16 cellular contexts compared by ENCODE assay signal in genomic region chr7:32037650-32038198, GRCh38. TPM values are rescaled to one million over a fixed set of nuclear protein-coding genes. Genes with fewer than 3 reads are reported as not detected.
DNase-seq lines count a peak whose midpoint lies in the region; ATAC-seq, FAIRE-seq and TF ChIP-seq lines count a peak whose summit lies in the region.
"Had no signal": no experiment of that assay in that cellular context is flagged by ENCODE, and none has a peak within 500 bp of the region (broad histone marks: within the 10 kb centered on the region; RNA-seq: fewer than 3 reads in every experiment).

No MANE protein-coding gene starts in this region.

- ATAC-seq in HG02610 (IDR thresholded peaks at IDR 0.05; ENCODE audit: unreplicated experiment) = peak; percentile 90
- ATAC-seq in HG03196 (IDR thresholded peaks at IDR 0.05; ENCODE audit: unreplicated experiment) = peak; percentile 74
- ATAC-seq: A549 had no signal

- H3K4me3 ChIP-seq in OCI-LY7 (ENCODE audit: low read depth, low read length, poor library complexity, severe bottlenecking) = no peak overlapping the region
- H3K4me3 ChIP-seq: A549, hepatocyte, stomach had no signal

- no peaks in the 10 kb centered on the region for H3K79me2 ChIP-seq in OCI-LY7 (ENCODE audit: insufficient read depth, low read depth, low read length)
- H3K79me2 ChIP-seq: hepatocyte had no signal

- H3K36me3 ChIP-seq in OCI-LY7 (ENCODE audit: insufficient read depth, low read length) = no peaks in the 10 kb centered on the region
- H3K36me3 ChIP-seq: stomach had no signal

- H3K27ac Mint-ChIP-seq in Calu3 (ENCODE audit: unreplicated experiment) (peak overlapping the region; percentile 8), type B pancreatic cell (no peak overlapping the region)
- H3K27ac Mint-ChIP-seq in activated naive CD8-positive, alpha-beta T cell treated with anti-CD3 and anti-CD28 coated beads for 36 hours = no peak overlapping the region

- FAIRE-seq in GM19239 (lab: Jason Lieb, UNC) = peak; percentile 48
- FAIRE-seq: A549 had no signal

- H2AFZ ChIP-seq in OCI-LY7 (ENCODE audit: low read length) = no peak overlapping the region
- H2AFZ ChIP-seq: hepatocyte had no signal

- DNase-seq in Calu3 (no peak), GM19239 (ENCODE audit: insufficient read length, low spot score) (no peak), OCI-LY7 (ENCODE audit: low spot score) (no peak), NCI-H146 (lab: John Stamatoyannopoulos, UW) (no peak), type B pancreatic cell (ENCODE audit: extremely low spot score, unreplicated experiment) (no peak)
- DNase-seq in activated naive CD8-positive, alpha-beta T cell treated with anti-CD3 and anti-CD28 coated beads for 36 hours = no peak
- DNase-seq: activated CD4-positive, CD25-positive, alpha-beta regulatory T cell; NCI-H748 treated with DMSO at 0.1 percent for 48 hours; occipital lobe; SK-N-SH; stomach had no signal

- H3K9me3 Mint-ChIP-seq in Calu3 (ENCODE audit: low read depth, unreplicated experiment) (peaks cover 4% of the 10 kb centered on the region), type B pancreatic cell (peaks cover 5% of the 10 kb centered on the region)
- H3K9me3 Mint-ChIP-seq in activated naive CD8-positive, alpha-beta T cell treated with anti-CD3 and anti-CD28 coated beads for 36 hours = peaks cover 4% of the 10 kb centered on the region

- BruUV-seq in Calu3 (replicated peaks; lab: Mats Ljungman, UMichigan) (no TSS peak), OCI-LY7 (replicated peaks; lab: Mats Ljungman, UMichigan) (no TSS peak)

- no peaks in the 10 kb centered on the region for H3K27me3 Mint-ChIP-seq in Calu3 (ENCODE audit: unreplicated experiment)
- peaks cover 10% of the 10 kb centered on the region for H3K27me3 Mint-ChIP-seq in type B pancreatic cell
- no peaks in the 10 kb centered on the region for H3K27me3 Mint-ChIP-seq in activated naive CD8-positive, alpha-beta T cell treated with anti-CD3 and anti-CD28 coated beads for 36 hours

- CTCF ChIA-PET in Calu3 (lab: Charles Lee) = interaction anchor here (0.7 to 1.8 kb wide), 3 partner anchors 10 to 99 kb away, joined by 3 to 7 read pairs (median 4); no protein-coding TSS in a partner anchor
- CTCF ChIA-PET in OCI-LY7 (lab: Charles Lee; ENCODE audit: unreplicated experiment) = no interaction called here

- no peaks in the 10 kb centered on the region for H3K9me3 ChIP-seq in OCI-LY7 (ENCODE audit: low read length)
- H3K9me3 ChIP-seq: A549, SK-N-SH, stomach had no signal

- H3K9me2 ChIP-seq in OCI-LY7 (ENCODE audit: insufficient read depth, low read length) = no peaks in the 10 kb centered on the region
- H3K9me2 ChIP-seq: SK-N-SH had no signal

- H4K20me1 ChIP-seq in OCI-LY7 (ENCODE audit: insufficient read depth, low read length) = no peaks in the 10 kb centered on the region

- H3K4me1 ChIP-seq in OCI-LY7 (ENCODE audit: insufficient read depth, low read length, poor library complexity, severe bottlenecking) = no peaks in the 10 kb centered on the region

- TF ChIP-seq CTCF in Calu3 (IDR thresholded peaks at IDR 0.05; ENCODE audit: unreplicated experiment) = no peak
- TF ChIP-seq CTCF in OCI-LY7 (conservative IDR thresholded peaks at IDR 0.05; ENCODE audit: low read length) = no peak
- no peak for TF ChIP-seq CTCF in type B pancreatic cell (conservative IDR thresholded peaks at IDR 0.05)

- H3K4me3 Mint-ChIP-seq in Calu3 (ENCODE audit: low read depth, unreplicated experiment) (no peak overlapping the region), type B pancreatic cell (no peak overlapping the region)
- no peak overlapping the region for H3K4me3 Mint-ChIP-seq in activated naive CD8-positive, alpha-beta T cell treated with anti-CD3 and anti-CD28 coated beads for 36 hours
- H3K4me3 Mint-ChIP-seq: brain had no signal

- no peak overlapping the region for H3K27ac ChIP-seq in OCI-LY7 (ENCODE audit: low read depth, low read length, poor library complexity, severe bottlenecking)
- H3K27ac ChIP-seq: hepatocyte, stomach had no signal

- H3K4me1 Mint-ChIP-seq in Calu3 (ENCODE audit: low read depth, unreplicated experiment) (peaks cover 82% of the 10 kb centered on the region), type B pancreatic cell (ENCODE audit: unreplicated experiment) (no peaks in the 10 kb centered on the region)
- H3K4me1 Mint-ChIP-seq in activated naive CD8-positive, alpha-beta T cell treated with anti-CD3 and anti-CD28 coated beads for 36 hours = no peaks in the 10 kb centered on the region

- intact Hi-C loops in Calu3 (cut with micrococcal nuclease; ENCODE audit: unreplicated experiment) (loop anchor here (2.0 to 5.0 kb wide), 3 partner anchors 139 to 295 kb away; no protein-coding TSS in a partner anchor), OCI-LY7 (cut with micrococcal nuclease; ENCODE audit: unreplicated experiment) (no loop called here)

- no peak overlapping the region for H3K4me2 ChIP-seq in OCI-LY7 (ENCODE audit: low read length)
- H3K4me2 ChIP-seq: hepatocyte, SK-N-SH had no signal

- POLR2A ChIA-PET in OCI-LY7 (lab: Charles Lee) = no interaction called here

- H3K36me3 Mint-ChIP-seq in Calu3 (ENCODE audit: insufficient read depth, unreplicated experiment) = peaks cover 15% of the 10 kb centered on the region
- no peaks in the 10 kb centered on the region for H3K36me3 Mint-ChIP-seq in type B pancreatic cell
- no peaks in the 10 kb centered on the region for H3K36me3 Mint-ChIP-seq in activated naive CD8-positive, alpha-beta T cell treated with anti-CD3 and anti-CD28 coated beads for 36 hours
- H3K36me3 Mint-ChIP-seq: brain had no signal

RNA-seq across cellular contexts. Expression of gene PDE1C, which starts 32.5 kb away (rescaled TPM):
- total RNA-seq in Calu3 (2022) (25.1 and 34.0 TPM in 2 replicates), OCI-LY7 (2022) (not detected in 2 replicates), type B pancreatic cell (ENCODE audit: low replicate concordance) (4.7 and 8.5 TPM in 2 replicates)
- total RNA-seq in OCI-LY7 (2014; rRNA removed; shearing (Covaris generic)) = not detected in 2 replicates
- total RNA-seq in activated naive CD8-positive, alpha-beta T cell treated with anti-CD3 and anti-CD28 coated beads for 36 hours = not detected
